Comparison of ENCODE assay signal across 8 cellular contexts in genomic region chr4:125314676-125315570, GRCh38. TPM values are rescaled to one million over a fixed set of nuclear protein-coding genes. Genes with fewer than 3 reads are reported as not detected.
DNase-seq lines count a peak whose midpoint lies in the region; ATAC-seq and TF ChIP-seq lines count a peak whose summit lies in the region.

A gene with protein sequence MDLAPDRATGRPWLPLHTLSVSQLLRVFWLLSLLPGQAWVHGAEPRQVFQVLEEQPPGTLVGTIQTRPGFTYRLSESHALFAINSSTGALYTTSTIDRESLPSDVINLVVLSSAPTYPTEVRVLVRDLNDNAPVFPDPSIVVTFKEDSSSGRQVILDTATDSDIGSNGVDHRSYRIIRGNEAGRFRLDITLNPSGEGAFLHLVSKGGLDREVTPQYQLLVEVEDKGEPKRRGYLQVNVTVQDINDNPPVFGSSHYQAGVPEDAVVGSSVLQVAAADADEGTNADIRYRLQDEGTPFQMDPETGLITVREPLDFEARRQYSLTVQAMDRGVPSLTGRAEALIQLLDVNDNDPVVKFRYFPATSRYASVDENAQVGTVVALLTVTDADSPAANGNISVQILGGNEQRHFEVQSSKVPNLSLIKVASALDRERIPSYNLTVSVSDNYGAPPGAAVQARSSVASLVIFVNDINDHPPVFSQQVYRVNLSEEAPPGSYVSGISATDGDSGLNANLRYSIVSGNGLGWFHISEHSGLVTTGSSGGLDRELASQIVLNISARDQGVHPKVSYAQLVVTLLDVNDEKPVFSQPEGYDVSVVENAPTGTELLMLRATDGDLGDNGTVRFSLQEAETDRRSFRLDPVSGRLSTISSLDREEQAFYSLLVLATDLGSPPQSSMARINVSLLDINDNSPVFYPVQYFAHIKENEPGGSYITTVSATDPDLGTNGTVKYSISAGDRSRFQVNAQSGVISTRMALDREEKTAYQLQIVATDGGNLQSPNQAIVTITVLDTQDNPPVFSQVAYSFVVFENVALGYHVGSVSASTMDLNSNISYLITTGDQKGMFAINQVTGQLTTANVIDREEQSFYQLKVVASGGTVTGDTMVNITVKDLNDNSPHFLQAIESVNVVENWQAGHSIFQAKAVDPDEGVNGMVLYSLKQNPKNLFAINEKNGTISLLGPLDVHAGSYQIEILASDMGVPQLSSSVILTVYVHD (N-terminal part only) (plus strand): TSS chr4:125314955. CDS start chr4:125316412, 1,457 bp downstream.

- H2AK5ac ChIP-seq in mesendoderm (ENCODE audit: low read length): no peak within 1 kb of the TSS

- no peak within 1 kb of the TSS for H3K4ac ChIP-seq in mesendoderm (ENCODE audit: low read depth, low read length)

- no peak within 1 kb of the TSS for H4K5ac ChIP-seq in mesendoderm (ENCODE audit: low read length)

- H3K27ac Mint-ChIP-seq in activated CD4-positive, alpha-beta memory T cell treated with anti-CD3 and anti-CD28 coated beads, Interleukin-2, amount 10 ng/mL, durations not matched to agents 7 days and 5 days: no peak within 1 kb of the TSS

- TF ChIP-seq CTCF in BE2C (IDR thresholded peaks at IDR 0.05; ENCODE audit: low read depth, low read length): peak; percentile 5; the same call in 1 of the 2 replicates
- no peak for TF ChIP-seq CTCF in epithelial cell of esophagus (IDR thresholded peaks at IDR 0.05; ENCODE audit: insufficient read depth, low read depth, low read length, missing control alignments)

- no peak within 1 kb of the TSS for H2BK15ac ChIP-seq in mesendoderm (replicated peaks; ENCODE audit: low read depth)

- H3K79me2 ChIP-seq in mesendoderm (ENCODE audit: control insufficient read depth, insufficient read depth, low read length): no peaks in the 10 kb centered on the region

- no peak within 1 kb of the TSS for H3K23ac ChIP-seq in mesendoderm (ENCODE audit: low read length)

- H3K79me1 ChIP-seq in mesendoderm (ENCODE audit: low read length): peaks cover 2% of the 10 kb centered on the region

- CTCF ChIA-PET in activated CD4-positive, alpha-beta memory T cell treated with anti-CD3 and anti-CD28 coated beads, Interleukin-2, amount 10 ng/mL, durations not matched to agents 7 days and 5 days (lab: Charles Lee): interaction anchor here (1.9 kb wide), 1 partner anchor 10 kb away, joined by 8 read pairs; no protein-coding TSS in a partner anchor

- peak within 1 kb of the TSS; percentile 31 for H3K18ac ChIP-seq in mesendoderm (ENCODE audit: low read length)

- peak within 1 kb of the TSS; percentile 92 for H3K56ac ChIP-seq in mesendoderm (ENCODE audit: low read length)

- H3K4me1 ChIP-seq in BE2C (peaks cover 6% of the 10 kb centered on the region; the same call in 1 of the 2 replicates), mesendoderm (ENCODE audit: control insufficient read depth, low read depth, low read length) (peaks cover 4% of the 10 kb centered on the region)

- peak within 1 kb of the TSS; percentile 12 for H3K27ac ChIP-seq in mesendoderm (ENCODE audit: low read depth, low read length)

- H4K8ac ChIP-seq in mesendoderm (ENCODE audit: low read depth, low read length): no peak within 1 kb of the TSS

- no peaks in the 10 kb centered on the region for H3K36me3 ChIP-seq in BE2C
- no peaks in the 10 kb centered on the region for H3K36me3 ChIP-seq in mesendoderm (ENCODE audit: control insufficient read depth, insufficient read depth, low read length)

- H3K4me3 ChIP-seq in BE2C (ENCODE audit: low read depth, low read length) (peak within 1 kb of the TSS; percentile 90), epithelial cell of esophagus (ENCODE audit: low read length) (peak within 1 kb of the TSS; percentile 83), mesendoderm (ENCODE audit: low read length) (peak within 1 kb of the TSS; percentile 77)

- ATAC-seq in GM19025 (IDR thresholded peaks at IDR 0.05; ENCODE audit: low read depth, unreplicated experiment): peak; percentile 72
- peak; percentile 83 for ATAC-seq in HG03139 (IDR thresholded peaks at IDR 0.05; ENCODE audit: unreplicated experiment)

- H3K27me3 ChIP-seq in BE2C (no peaks in the 10 kb centered on the region), mesendoderm (ENCODE audit: insufficient read depth, low read length, poor library complexity) (no peaks in the 10 kb centered on the region)

- peaks cover 49% of the 10 kb centered on the region for H3K27me3 Mint-ChIP-seq in activated CD4-positive, alpha-beta memory T cell treated with anti-CD3 and anti-CD28 coated beads, Interleukin-2, amount 10 ng/mL, durations not matched to agents 7 days and 5 days

- no peaks in the 10 kb centered on the region for H3K9me3 ChIP-seq in BE2C

- no peaks in the 10 kb centered on the region for H3K36me3 Mint-ChIP-seq in activated CD4-positive, alpha-beta memory T cell treated with anti-CD3 and anti-CD28 coated beads, Interleukin-2, amount 10 ng/mL, durations not matched to agents 7 days and 5 days (ENCODE audit: low read depth)

- H3K4me2 ChIP-seq in mesendoderm (ENCODE audit: low read length): peak within 1 kb of the TSS; percentile 96

- peak within 1 kb of the TSS; percentile 75 for H3K4me3 Mint-ChIP-seq in activated CD4-positive, alpha-beta memory T cell treated with anti-CD3 and anti-CD28 coated beads, Interleukin-2, amount 10 ng/mL, durations not matched to agents 7 days and 5 days

- DNase-seq in BE2C (peak; percentile 95), NCI-H226 (peak; percentile 96), epithelial cell of esophagus (ENCODE audit: low read depth) (peak; percentile 96), mesendoderm (peak; percentile 96)
- peak; percentile 35 for DNase-seq in activated CD4-positive, alpha-beta memory T cell treated with anti-CD3 and anti-CD28 coated beads, Interleukin-2, amount 10 ng/mL, durations not matched to agents 7 days and 5 days
- peak; percentile 7 for DNase-seq in stimulated activated naive CD4-positive, alpha-beta T cell treated with Interleukin-2 at 50 U/mL for 16 hours (lab: John Stamatoyannopoulos, UW)

- peaks cover 35% of the 10 kb centered on the region for H3K4me1 Mint-ChIP-seq in activated CD4-positive, alpha-beta memory T cell treated with anti-CD3 and anti-CD28 coated beads, Interleukin-2, amount 10 ng/mL, durations not matched to agents 7 days and 5 days

- WGBS in mesendoderm (ENCODE audit: extremely low coverage, insufficient coverage, low lambda C conversion rate): no CpG with 5 or more reads among the region's 68 CpGs

- POLR2A ChIA-PET in activated CD4-positive, alpha-beta memory T cell treated with anti-CD3 and anti-CD28 coated beads, Interleukin-2, amount 10 ng/mL, durations not matched to agents 7 days and 5 days (lab: Charles Lee): no interaction called here

- no peak within 1 kb of the TSS for H2BK5ac ChIP-seq in mesendoderm (ENCODE audit: low read length)

- no peaks in the 10 kb centered on the region for H3K9me3 Mint-ChIP-seq in activated CD4-positive, alpha-beta memory T cell treated with anti-CD3 and anti-CD28 coated beads, Interleukin-2, amount 10 ng/mL, durations not matched to agents 7 days and 5 days

- H3K9ac ChIP-seq in mesendoderm (ENCODE audit: low read length): peak within 1 kb of the TSS; percentile 79

- no peak within 1 kb of the TSS for H2BK120ac ChIP-seq in mesendoderm (ENCODE audit: low read depth, low read length)

RNA-seq across cellular contexts. Expression of the gene that starts here (rescaled TPM):
- polyA plus RNA-seq in BE2C (2012; ENCODE audit: insufficient read depth, insufficient read length, low read depth): 1.8 TPM
- not detected for total RNA-seq in activated CD4-positive, alpha-beta memory T cell treated with anti-CD3 and anti-CD28 coated beads, Interleukin-2, amount 10 ng/mL, durations not matched to agents 7 days and 5 days
- 0.84 TPM for polyA plus RNA-seq in mesendoderm (2013, experiment 1 of 2)
- 0.85 TPM for polyA plus RNA-seq in mesendoderm (2013, experiment 2 of 2)

Comparison
In these comparisons a context has a peak if more than half of its experiments do, and no peak if none do; other contexts are left out.
1. Peak in every context shown above with its lines: DNase-seq, ATAC-seq, H3K4me3 ChIP-seq and H3K27ac ChIP-seq.
2. Peak in DNase-seq in activated CD4-positive, alpha-beta memory T cell treated with anti-CD3 and anti-CD28 coated beads, Interleukin-2, amount 10 ng/mL, durations not matched to agents 7 days and 5 days; RNA of the gene not detected or under 1 TPM.
3. DNase-seq: peak in every context shown above with its lines; median percentile 96 in NCI-H226; 96 in epithelial cell of esophagus; 96 in mesendoderm; 95 in BE2C; 35 in activated CD4-positive, alpha-beta memory T cell treated with anti-CD3 and anti-CD28 coated beads, Interleukin-2, amount 10 ng/mL, durations not matched to agents 7 days and 5 days; 7 in stimulated activated naive CD4-positive, alpha-beta T cell treated with Interleukin-2 at 50 U/mL for 16 hours.